2 cellular contexts compared by ENCODE assay signal in genomic region chr3:187186375-187186774, GRCh38.
TF ChIP-seq lines count a peak whose summit lies in the region.

No MANE protein-coding gene starts in this region.

TF ChIP-seq in HCT116, 20 proteins besides CTCF, POLR2A, EP300 and RAD21:
- no peak for TF ChIP-seq CEBPB (IDR thresholded peaks at IDR 0.05; ENCODE audit: low read depth)
- TF ChIP-seq ZFX (IDR thresholded peaks at IDR 0.05), result no peak
- TF ChIP-seq ZNF274 (IDR thresholded peaks at IDR 0.05; ENCODE audit: low read depth, low read length), result no peak
- TF ChIP-seq SRF (IDR thresholded peaks at IDR 0.05; ENCODE audit: low read depth), result no peak
- no peak for TF ChIP-seq SP1 (IDR thresholded peaks at IDR 0.05; ENCODE audit: low read depth)
- TF ChIP-seq POLR2AphosphoS5 (IDR thresholded peaks at IDR 0.05; ENCODE audit: low read depth, low read length), result no peak
- TF ChIP-seq TCF7L2 (IDR thresholded peaks at IDR 0.05; ENCODE audit: borderline replicate concordance, extremely low read depth, insufficient read depth, insufficient read length), result no peak
- no peak for TF ChIP-seq YY1 (IDR thresholded peaks at IDR 0.05; ENCODE audit: extremely low read depth, insufficient replicate concordance, low read depth, low read length)
- no peak for TF ChIP-seq ELF1 (IDR thresholded peaks at IDR 0.05; ENCODE audit: borderline replicate concordance, low read depth)
TF ChIP-seq in HCT116: peak in this region for 0.

TF ChIP-seq in K562, 482 proteins besides CTCF, POLR2A, EP300 and RAD21:
- TF ChIP-seq CBFA2T3 (IDR thresholded peaks at IDR 0.05), result no peak
- TF ChIP-seq ZNF445 (CRISPR knock-in tag; IDR thresholded peaks at IDR 0.05; ENCODE audit: low read depth), result no peak
- no peak for TF ChIP-seq XRCC4 (IDR thresholded peaks at IDR 0.05; ENCODE audit: extremely low read depth, insufficient read depth, insufficient read length)
- no peak for TF ChIP-seq MYC (IDR thresholded peaks at IDR 0.05; ENCODE audit: low read depth, low read length)
- no peak for TF ChIP-seq MYC (CRISPR knock-in tag; IDR thresholded peaks at IDR 0.05; ENCODE audit: borderline replicate concordance, low read depth)
- TF ChIP-seq, protein P1, sequence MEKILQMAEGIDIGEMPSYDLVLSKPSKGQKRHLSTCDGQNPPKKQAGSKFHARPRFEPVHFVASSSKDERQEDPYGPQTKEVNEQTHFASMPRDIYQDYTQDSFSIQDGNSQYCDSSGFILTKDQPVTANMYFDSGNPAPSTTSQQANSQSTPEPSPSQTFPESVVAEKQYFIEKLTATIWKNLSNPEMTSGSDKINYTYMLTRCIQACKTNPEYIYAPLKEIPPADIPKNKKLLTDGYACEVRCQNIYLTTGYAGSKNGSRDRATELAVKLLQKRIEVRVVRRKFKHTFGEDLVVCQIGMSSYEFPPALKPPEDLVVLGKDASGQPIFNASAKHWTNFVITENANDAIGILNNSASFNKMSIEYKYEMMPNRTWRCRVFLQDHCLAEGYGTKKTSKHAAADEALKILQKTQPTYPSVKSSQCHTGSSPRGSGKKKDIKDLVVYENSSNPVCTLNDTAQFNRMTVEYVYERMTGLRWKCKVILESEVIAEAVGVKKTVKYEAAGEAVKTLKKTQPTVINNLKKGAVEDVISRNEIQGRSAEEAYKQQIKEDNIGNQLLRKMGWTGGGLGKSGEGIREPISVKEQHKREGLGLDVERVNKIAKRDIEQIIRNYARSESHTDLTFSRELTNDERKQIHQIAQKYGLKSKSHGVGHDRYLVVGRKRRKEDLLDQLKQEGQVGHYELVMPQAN (IDR thresholded peaks at IDR 0.05; ENCODE audit: borderline replicate concordance), result no peak
- TF ChIP-seq VEZF1 (CRISPR knock-in tag; IDR thresholded peaks at IDR 0.05), result no peak
- no peak for TF ChIP-seq PHB2 (IDR thresholded peaks at IDR 0.05; ENCODE audit: low read depth)
- TF ChIP-seq CBX1 (IDR thresholded peaks at IDR 0.05; ENCODE audit: low read depth), result no peak
- TF ChIP-seq SAFB (IDR thresholded peaks at IDR 0.05; ENCODE audit: borderline replicate concordance, low read depth, low read length), result no peak
- TF ChIP-seq TAF15 (IDR thresholded peaks at IDR 0.05; ENCODE audit: low read depth, low read length), result no peak
- TF ChIP-seq ATF1 (CRISPR knock-in tag; IDR thresholded peaks at IDR 0.05), result no peak
- no peak for TF ChIP-seq ATF1 (tag; IDR thresholded peaks at IDR 0.05)
- TF ChIP-seq KAT8 (IDR thresholded peaks at IDR 0.05; ENCODE audit: low read depth), result no peak
- no peak for TF ChIP-seq ZNF12 (CRISPR knock-in tag; IDR thresholded peaks at IDR 0.05)
- TF ChIP-seq ZC3H8 (IDR thresholded peaks at IDR 0.05), result no peak
- no peak for TF ChIP-seq ZNF785 (CRISPR knock-in tag; IDR thresholded peaks at IDR 0.05)
